ENCODE assay signal across 23 cellular contexts in the genomic region with DNA sequence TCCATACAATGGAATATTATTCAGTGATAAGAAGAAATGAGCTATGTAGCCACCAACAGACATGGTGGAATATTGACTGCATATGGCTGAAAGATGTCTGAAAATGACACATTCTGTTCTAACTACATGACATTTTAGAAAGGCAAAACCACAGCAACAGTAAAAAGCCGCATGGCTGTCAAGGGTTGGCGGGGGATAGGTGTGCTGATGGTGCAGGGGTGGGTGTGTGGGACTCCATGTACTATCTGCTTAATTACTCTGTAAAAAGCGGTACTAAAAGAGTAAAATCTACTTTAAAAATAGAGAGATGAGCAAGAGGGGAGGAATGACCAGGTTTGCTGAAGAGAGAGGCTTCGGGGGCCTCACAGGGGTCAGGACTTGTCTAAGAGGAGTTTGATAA.
"Had no signal": no experiment of that assay in that cellular context is flagged by ENCODE, and none has a peak within 500 bp of the region (broad histone marks: within the 10 kb centered on the region; RNA-seq: fewer than 3 reads in every experiment).

No MANE protein-coding gene starts in this region.

- H3K27me3 Mint-ChIP-seq: activated CD4-positive, alpha-beta memory T cell treated with anti-CD3 and anti-CD28 coated beads, Interleukin-2, amount 10 ng/mL, durations not matched to agents 7 days and 5 days; activated naive CD4-positive, alpha-beta T cell treated with anti-CD3 and anti-CD28 coated beads, Interleukin-2, amount 50 U/mL, for 24 hours; naive thymus-derived CD8-positive, alpha-beta T cell had no signal

- H3K27ac ChIP-seq: adrenal gland, ascending aorta, left ventricle myocardium inferior, pancreas, psoas muscle, stomach, suprapubic skin, transverse colon, vagina had no signal

- DNase-seq: activated CD4-positive, alpha-beta memory T cell treated with anti-CD3 and anti-CD28 coated beads, Interleukin-2, amount 10 ng/mL, durations not matched to agents 7 days and 5 days; activated CD4-positive, alpha-beta T cell treated with anti-CD3 and anti-CD28 coated beads for 4 hours; activated CD4-positive, CD25-positive, alpha-beta regulatory T cell; activated gamma-delta T cell treated with Interleukin-2 at 50 U/mL for 16 hours; adrenal gland; cortex of kidney; effector CD4-positive, alpha-beta T cell; foreskin fibroblast; left ventricle myocardium inferior; naive thymus-derived CD8-positive, alpha-beta T cell; pancreas; psoas muscle; right cardiac atrium; stimulated activated CD4-positive, alpha-beta T cell treated with anti-CD3 and anti-CD28 coated beads, Interleukin-4, amount 100 ng/mL, for 24 hours; stomach; transverse colon had no signal

- H3K4me3 ChIP-seq: adrenal gland, ascending aorta, left ventricle myocardium inferior, pancreas, psoas muscle, stomach, suprapubic skin, transverse colon, vagina had no signal

- H3K36me3 ChIP-seq: adrenal gland, ascending aorta, left ventricle myocardium inferior, pancreas, transverse colon, vagina had no signal

- H3K27me3 ChIP-seq: adrenal gland, ascending aorta, pancreas, stomach, suprapubic skin, transverse colon, vagina had no signal

- H3K4me1 ChIP-seq: pancreas had no signal

- H3K9me3 Mint-ChIP-seq: activated CD4-positive, alpha-beta memory T cell treated with anti-CD3 and anti-CD28 coated beads, Interleukin-2, amount 10 ng/mL, durations not matched to agents 7 days and 5 days; activated naive CD4-positive, alpha-beta T cell treated with anti-CD3 and anti-CD28 coated beads, Interleukin-2, amount 50 U/mL, for 24 hours; naive thymus-derived CD8-positive, alpha-beta T cell; T-helper 1 cell treated with Interleukin-12 subunit alpha and Interleukin-12 subunit beta and Interleukin-4 antibody, amounts not matched to agents 30 μg/mL and 1 μg/mL, for 36 hours had no signal

- FAIRE-seq: endometrium, pancreas had no signal

- H3K27ac Mint-ChIP-seq: activated CD4-positive, alpha-beta memory T cell treated with anti-CD3 and anti-CD28 coated beads, Interleukin-2, amount 10 ng/mL, durations not matched to agents 7 days and 5 days; activated naive CD4-positive, alpha-beta T cell treated with anti-CD3 and anti-CD28 coated beads, Interleukin-2, amount 50 U/mL, for 24 hours; mesothelial cell of epicardium; T-helper 1 cell treated with Interleukin-12 subunit alpha and Interleukin-12 subunit beta and Interleukin-4 antibody, amounts not matched to agents 30 μg/mL and 1 μg/mL, for 36 hours had no signal

- H3K4me3 Mint-ChIP-seq: activated CD4-positive, alpha-beta memory T cell treated with anti-CD3 and anti-CD28 coated beads, Interleukin-2, amount 10 ng/mL, durations not matched to agents 7 days and 5 days; activated naive CD4-positive, alpha-beta T cell treated with anti-CD3 and anti-CD28 coated beads, Interleukin-2, amount 50 U/mL, for 24 hours; mesothelial cell of epicardium; naive thymus-derived CD8-positive, alpha-beta T cell; T-helper 1 cell treated with Interleukin-12 subunit alpha and Interleukin-12 subunit beta and Interleukin-4 antibody, amounts not matched to agents 30 μg/mL and 1 μg/mL, for 36 hours had no signal

- H3K9me3 ChIP-seq: adrenal gland, ascending aorta, left ventricle myocardium inferior, pancreas, psoas muscle, stomach, suprapubic skin, transverse colon, vagina had no signal

- ATAC-seq: naive thymus-derived CD8-positive, alpha-beta T cell; pancreas; psoas muscle; right cardiac atrium had no signal
